In the genomic region with DNA sequence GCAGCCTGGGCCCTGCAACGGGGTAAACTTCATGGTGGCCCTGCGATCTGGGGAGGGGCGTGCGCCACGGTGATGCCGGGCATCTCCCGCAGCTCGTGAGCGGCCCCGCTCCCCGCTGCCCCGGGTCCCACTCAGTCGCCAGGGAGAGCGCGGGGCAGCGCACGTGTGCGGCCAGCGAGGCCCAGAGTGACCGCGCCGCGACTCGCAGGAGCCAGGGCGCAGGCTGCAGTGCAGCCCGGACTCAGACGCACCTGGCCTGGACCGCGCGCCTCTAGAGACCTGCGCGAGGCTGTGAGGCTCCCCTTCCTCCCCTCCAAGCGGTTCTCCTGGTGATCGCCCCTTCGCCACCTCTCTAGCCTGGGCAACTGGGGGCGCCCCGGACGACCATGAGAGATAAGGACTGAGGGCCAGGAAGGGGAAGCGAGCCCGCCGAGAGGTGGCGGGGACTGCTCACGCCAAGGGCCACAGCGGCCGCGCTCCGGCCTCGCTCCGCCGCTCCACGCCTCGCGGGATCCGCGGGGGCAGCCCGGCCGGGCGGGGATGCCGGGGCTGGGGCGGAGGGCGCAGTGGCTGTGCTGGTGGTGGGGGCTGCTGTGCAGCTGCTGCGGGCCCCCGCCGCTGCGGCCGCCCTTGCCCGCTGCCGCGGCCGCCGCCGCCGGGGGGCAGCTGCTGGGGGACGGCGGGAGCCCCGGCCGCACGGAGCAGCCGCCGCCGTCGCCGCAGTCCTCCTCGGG, we compare ENCODE assay signal across 1 cellular context.
TF ChIP-seq lines count a peak whose summit lies in the region.

No MANE protein-coding gene starts in this region.

TF ChIP-seq in IMR-90, 13 proteins besides CTCF, POLR2A, EP300 and RAD21 (continued from another document):
- TF ChIP-seq FOS (IDR thresholded peaks at IDR 0.05; ENCODE audit: low read depth, low read length) (no peak), MXI1 (IDR thresholded peaks at IDR 0.05; ENCODE audit: borderline replicate concordance, low read depth, low read length) (no peak)
